In genomic region chr9:131399972-131400371, GRCh38 we compare ENCODE assay signal across 16 cellular contexts. TPM values are rescaled to one million over a fixed set of nuclear protein-coding genes. Genes with fewer than 3 reads are reported as not detected.
A peak's percentile ranks its signal among the peaks of the same experiment; 100 is the strongest.
DNase-seq lines count a peak whose midpoint lies in the region; ATAC-seq and TF ChIP-seq lines count a peak whose summit lies in the region.
"Had no signal": no experiment of that assay in that cellular context is flagged by ENCODE, and none has a peak within 500 bp of the region (broad histone marks: within the 10 kb centered on the region; RNA-seq: fewer than 3 reads in every experiment).

No MANE protein-coding gene starts in this region.

- no peak for TF ChIP-seq CTCF in CD4-positive, alpha-beta T cell (IDR thresholded peaks at IDR 0.05)
- TF ChIP-seq CTCF in Loucy (conservative IDR thresholded peaks at IDR 0.05; ENCODE audit: low read length), result no peak
- no peak for TF ChIP-seq CTCF in brain (conservative IDR thresholded peaks at IDR 0.05)
- TF ChIP-seq CTCF in neural crest cell (conservative IDR thresholded peaks at IDR 0.05), result no peak
- TF ChIP-seq CTCF in left lung (IDR thresholded peaks at IDR 0.05), result no peak

- no peak for DNase-seq in CD4-positive, alpha-beta T cell
- DNase-seq in neural crest cell (ENCODE audit: low read depth, low spot score), result no peak
- DNase-seq in D341Med (ENCODE audit: low spot score), result no peak
- no peak for DNase-seq in left lung
- DNase-seq in HAP-1 (ENCODE audit: low spot score in 2 of 2), result no peak
- DNase-seq: activated CD4-positive, alpha-beta T cell treated with anti-CD3 and anti-CD28 coated beads for 48 hours; colonic mucosa; NCI-H1048; NCI-H446; stimulated activated CD4-positive, alpha-beta T cell treated with anti-CD3 and anti-CD28 coated beads, Interleukin-4, amount 100 ng/mL, for 1 hour; SW 1271 had no signal

- peaks cover 97% of the 10 kb centered on the region for H3K79me2 ChIP-seq in Loucy (ENCODE audit: insufficient read depth, low read length)

- no peaks in the 10 kb centered on the region for H3K27me3 ChIP-seq in CD4-positive, alpha-beta T cell (ENCODE audit: control insufficient read depth, insufficient read depth, low read length)
- H3K27me3 ChIP-seq in Loucy (ENCODE audit: insufficient read depth, low read length, poor library complexity, severe bottlenecking), result no peaks in the 10 kb centered on the region
- no peaks in the 10 kb centered on the region for H3K27me3 ChIP-seq in left lung
- no peaks in the 10 kb centered on the region for H3K27me3 ChIP-seq in HAP-1 (ENCODE audit: low read depth)
- H3K27me3 ChIP-seq: colonic mucosa, right atrium auricular region had no signal

- H3K4me3 ChIP-seq in Loucy (ENCODE audit: low read length, poor library complexity, severe bottlenecking) (peak overlapping the region; percentile 27), left lung (no peak overlapping the region), HAP-1 (no peak overlapping the region)
- H3K4me3 ChIP-seq: colonic mucosa, right atrium auricular region had no signal

- peaks cover 94% of the 10 kb centered on the region for H4K20me1 ChIP-seq in Loucy (ENCODE audit: insufficient read depth, low read length, poor library complexity, severe bottlenecking)

- ATAC-seq in CD4-positive, alpha-beta T cell (ENCODE audit: poor library complexity), result no peak
- ATAC-seq in left lung, result no peak
- ATAC-seq in GM18868 (IDR thresholded peaks at IDR 0.05; ENCODE audit: unreplicated experiment), result no peak

- peaks cover 12% of the 10 kb centered on the region for H3F3A ChIP-seq in Loucy (ENCODE audit: low read depth)

- H3K9me3 Mint-ChIP-seq in CD4-positive, alpha-beta T cell, result no peaks in the 10 kb centered on the region
- H3K9me3 Mint-ChIP-seq in brain (peaks cover 0 to 2% (median 0%) of the 10 kb centered on the region in 5 experiments), neural crest cell (no peaks in the 10 kb centered on the region)
- H3K9me3 Mint-ChIP-seq: CD14-positive monocyte had no signal

- H3K27ac Mint-ChIP-seq in CD4-positive, alpha-beta T cell, result peak overlapping the region; percentile 96
- H3K27ac Mint-ChIP-seq in brain (peak overlapping the region; percentile 12 to 90 (median 52)), neural crest cell (ENCODE audit: unreplicated experiment) (no peak overlapping the region)

- H3K4me1 ChIP-seq in Loucy (ENCODE audit: insufficient read depth, low read length, poor library complexity, severe bottlenecking), result peaks cover 64% of the 10 kb centered on the region
- peaks cover 70 to 99% of the 10 kb centered on the region in 2 donors for H3K4me1 ChIP-seq in left lung
- peaks cover 61% of the 10 kb centered on the region for H3K4me1 ChIP-seq in HAP-1

- H3K36me3 ChIP-seq in Loucy (ENCODE audit: insufficient read depth, low read length), result peaks cover 11% of the 10 kb centered on the region; the same call in 1 of the 2 replicates
- no peaks in the 10 kb centered on the region for H3K36me3 ChIP-seq in left lung
- peaks cover 24% of the 10 kb centered on the region for H3K36me3 ChIP-seq in HAP-1 (replicated peaks)
- H3K36me3 ChIP-seq: colonic mucosa, right atrium auricular region had no signal

- H3K9me3 ChIP-seq in CD4-positive, alpha-beta T cell (ENCODE audit: control insufficient read depth, low read length), result no peaks in the 10 kb centered on the region
- H3K9me3 ChIP-seq in Loucy (ENCODE audit: insufficient read depth, low read depth, low read length) (no peaks in the 10 kb centered on the region), left lung (no peaks in the 10 kb centered on the region), HAP-1 (no peaks in the 10 kb centered on the region)
- H3K9me3 ChIP-seq: colonic mucosa, right atrium auricular region had no signal

- no peak overlapping the region for H3K9ac ChIP-seq in Loucy (ENCODE audit: low read depth, low read length, poor library complexity, severe bottlenecking)

- in situ Hi-C loops in HAP-1 (cut with MboI; ENCODE audit: low sequenced_read_pairs), result loop anchor here (5.0 kb wide), 1 partner anchor 43 kb away; no protein-coding TSS in a partner anchor

- peaks cover 87% of the 10 kb centered on the region for H3K4me1 Mint-ChIP-seq in CD4-positive, alpha-beta T cell (ENCODE audit: low read depth)
- H3K4me1 Mint-ChIP-seq in brain (peaks cover 100% of the 10 kb centered on the region), neural crest cell (peaks cover 81% of the 10 kb centered on the region)

- H3K27ac ChIP-seq in CD4-positive, alpha-beta T cell (ENCODE audit: low read depth, low read length), result no peak overlapping the region
- H3K27ac ChIP-seq in left lung, result peak overlapping the region in 1 of 2 donors; percentile 15
- H3K27ac ChIP-seq: colonic mucosa had no signal

- peaks cover 28% of the 10 kb centered on the region for H3K36me3 Mint-ChIP-seq in CD4-positive, alpha-beta T cell (ENCODE audit: low read depth)
- H3K36me3 Mint-ChIP-seq in brain (peaks cover 42% of the 10 kb centered on the region), neural crest cell (ENCODE audit: low read depth) (peaks cover 5% of the 10 kb centered on the region)

- CTCF ChIA-PET in CD4-positive, alpha-beta T cell (lab: Charles Lee), result interaction anchor here (1.0 to 1.7 kb wide), 2 partner anchors 8 to 50 kb away, joined by 3 to 5 read pairs; no protein-coding TSS in a partner anchor

- intact Hi-C loops in CD4-positive, alpha-beta T cell (cut with DNase I, micrococcal nuclease), result loop anchor here (5.0 kb wide), 3 partner anchors 97 to 128 kb away; partner anchors contain the start of gene FAM78A (in 1 of the 2)
- intact Hi-C loops in left lung (cut with DNase I), result no loop called here

- peak overlapping the region; percentile 77 for H3K4me3 Mint-ChIP-seq in CD4-positive, alpha-beta T cell
- H3K4me3 Mint-ChIP-seq in brain (peak overlapping the region in 4 of 5 experiments; percentile 20 to 59 (median 24)), neural crest cell (peak overlapping the region; percentile 21)
- H3K4me3 Mint-ChIP-seq: CD14-positive monocyte had no signal

- no peaks in the 10 kb centered on the region for H3K9me2 ChIP-seq in Loucy (replicated peaks; ENCODE audit: low read depth, low read length)

- POLR2A ChIA-PET in CD4-positive, alpha-beta T cell (lab: Charles Lee), result interaction anchor here (1.3 to 5.7 kb wide), 4 partner anchors 7 to 339 kb away, joined by 3 to 83 read pairs (median 44); no protein-coding TSS in a partner anchor

- H3K4me2 ChIP-seq in Loucy (ENCODE audit: low read depth, low read length, poor library complexity, severe bottlenecking), result peak overlapping the region; percentile 94

- H2AFZ ChIP-seq in Loucy (ENCODE audit: low read length), result no peak overlapping the region

- no peaks in the 10 kb centered on the region for H3K27me3 Mint-ChIP-seq in CD4-positive, alpha-beta T cell
- H3K27me3 Mint-ChIP-seq in brain (peaks cover 6% of the 10 kb centered on the region), neural crest cell (ENCODE audit: low read depth) (no peaks in the 10 kb centered on the region)

RNA-seq across cellular contexts. Expression of gene PRRC2B, which starts 6.1 kb away (rescaled TPM):
- total RNA-seq in CD4-positive, alpha-beta T cell, result 100 to 1,000 TPM; 256 to 268 TPM
- 264 TPM for polyA plus RNA-seq in brain (ENCODE audit: insufficient read depth, low read depth, low replicate concordance)
- total RNA-seq in neural crest cell (349 and 358 TPM in 2 replicates), left lung (100 to 1,000 TPM; 165 to 176 TPM)

Comparison
In these comparisons a context has a peak if more than half of its experiments do, and no peak if none do; other contexts are left out.
1. H3K4me3 Mint-ChIP-seq: peak in every context shown above with its lines; median percentile 77 in CD4-positive, alpha-beta T cell; 24 in brain; 21 in neural crest cell.
2. intact Hi-C loops: an anchor here in CD4-positive, alpha-beta T cell (5.0 kb wide); none called in left lung.